ENCODE assay signal across 8 cellular contexts in the genomic region with DNA sequence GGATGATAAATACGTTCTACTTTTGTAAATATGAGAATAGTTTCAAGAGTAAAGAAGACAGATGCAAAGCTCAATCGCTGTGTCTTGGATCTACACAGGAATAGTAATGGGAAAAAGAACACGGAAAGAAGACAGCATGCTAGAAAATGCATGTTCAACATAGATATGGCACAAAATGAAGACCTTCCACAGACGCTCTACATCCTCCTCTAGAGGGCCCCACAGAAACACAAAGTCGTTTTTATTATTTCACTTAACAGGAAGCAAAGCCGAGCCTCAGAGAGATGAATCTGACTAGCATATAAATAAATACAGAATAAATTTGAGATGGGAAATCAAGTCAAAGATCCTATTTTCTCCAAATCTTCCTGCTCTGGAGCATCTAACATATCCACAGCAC.
DNase-seq lines count a peak whose midpoint lies in the region; ATAC-seq, FAIRE-seq and TF ChIP-seq lines count a peak whose summit lies in the region.

No MANE protein-coding gene starts in this region.

- ATAC-seq in GM21360 (IDR thresholded peaks at IDR 0.05; ENCODE audit: unreplicated experiment) (peak; percentile 79), GM18873 (IDR thresholded peaks at IDR 0.05; ENCODE audit: low FRiP score, unreplicated experiment) (no peak)

- no peak overlapping the region for H3K4me3 ChIP-seq in fibroblast of pulmonary artery (replicated peaks; ENCODE audit: low read depth, low read length)

- TF ChIP-seq CTCF in D721Med (IDR thresholded peaks at IDR 0.05; ENCODE audit: insufficient read depth, missing control alignments) = peak; percentile 12
- TF ChIP-seq CTCF in fibroblast of pulmonary artery (IDR thresholded peaks at IDR 0.05; ENCODE audit: low read length, missing control alignments) = peak; percentile 51

- FAIRE-seq in D721Med (lab: Jason Lieb, UNC) = no peak

- DNase-seq in D721Med (ENCODE audit: insufficient read length, low spot score) (no peak), NCI-H460 (ENCODE audit: extremely low read depth, low read depth) (peak; percentile 36), fibroblast of pulmonary artery (ENCODE audit: low read depth) (peak; percentile 58), NK-92 (lab: John Stamatoyannopoulos, UW; ENCODE audit: unreplicated experiment) (no peak), cortex of kidney (lab: John Stamatoyannopoulos, UW) (no peak)
- no peak for DNase-seq in stimulated activated CD4-positive, alpha-beta T cell treated with anti-CD3 and anti-CD28 coated beads, Interleukin-12 subunit alpha, Interleukin-12 subunit beta, amount 100 ng/mL, for 4 hours

Comparison
In these comparisons a context has a peak if more than half of its experiments do, and no peak if none do; other contexts are left out.
1. DNase-seq: peak in NCI-H460 (single experiment) and fibroblast of pulmonary artery (single experiment); none in D721Med (single experiment), NK-92 (single experiment), cortex of kidney (single experiment) and stimulated activated CD4-positive, alpha-beta T cell treated with anti-CD3 and anti-CD28 coated beads, Interleukin-12 subunit alpha, Interleukin-12 subunit beta, amount 100 ng/mL, for 4 hours (single experiment).